32 cellular contexts compared by ENCODE assay signal in the genomic region with DNA sequence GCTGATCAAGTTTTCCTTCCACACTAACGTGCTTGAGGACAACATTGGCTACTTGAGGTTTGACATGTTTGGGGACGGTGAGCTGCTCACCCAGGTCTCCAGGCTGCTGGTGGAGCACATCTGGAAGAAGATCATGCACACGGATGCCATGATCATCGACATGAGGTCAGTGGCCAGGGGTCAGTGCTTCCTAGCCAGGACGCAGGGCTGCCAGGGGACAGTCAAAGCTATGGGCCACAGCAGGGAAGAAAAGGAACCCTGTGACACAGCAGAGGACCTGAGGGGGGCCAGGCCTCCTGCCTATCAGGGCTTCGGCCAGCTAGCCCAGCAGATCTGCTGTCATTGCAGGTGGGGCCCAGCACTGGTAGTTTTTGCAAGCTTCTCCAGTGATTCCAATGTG. TPM values are rescaled to one million over a fixed set of nuclear protein-coding genes. Genes with fewer than 3 reads are reported as not detected.
"Had no signal": no experiment of that assay in that cellular context is flagged by ENCODE, and none has a peak within 500 bp of the region (broad histone marks: within the 10 kb centered on the region; RNA-seq: fewer than 3 reads in every experiment).

No MANE protein-coding gene starts in this region.

- H3K27me3 Mint-ChIP-seq: naive B cell; stimulated activated memory B cell treated with anti-CD40 and anti-IgM and Interleukin-4, amounts not matched to agents 10 μg/mL and 1 μg/mL and 100 μg/mL, for 72 hours had no signal

- H3K4me1 ChIP-seq: esophagus muscularis mucosa, foreskin keratinocyte, gastroesophageal sphincter, heart left ventricle, lower lobe of right lung, sigmoid colon, transverse colon, upper lobe of right lung, uterus had no signal

- H3K9me3 ChIP-seq: esophagus muscularis mucosa, gastroesophageal sphincter, heart left ventricle, lower lobe of right lung, mucosa of descending colon, ovary, sigmoid colon, transverse colon, upper lobe of right lung, uterus had no signal

- H3K9me3 Mint-ChIP-seq: immature natural killer cell; memory B cell; mesothelial cell of epicardium; naive B cell; nephron progenitor cell; stimulated activated memory B cell treated with anti-CD40 and anti-IgM and Interleukin-4, amounts not matched to agents 10 μg/mL and 1 μg/mL and 100 μg/mL, for 72 hours had no signal

- H3K4me3 Mint-ChIP-seq: immature natural killer cell; memory B cell; mesothelial cell of epicardium; nephron progenitor cell; stimulated activated memory B cell treated with anti-CD40 and anti-IgM and Interleukin-4, amounts not matched to agents 10 μg/mL and 1 μg/mL and 100 μg/mL, for 72 hours had no signal

- H3K36me3 ChIP-seq: esophagus muscularis mucosa, gastroesophageal sphincter, heart left ventricle, lower lobe of right lung, ovary, sigmoid colon, transverse colon, upper lobe of right lung, uterus had no signal

- H3K4me1 Mint-ChIP-seq: immature natural killer cell; memory B cell; mesothelial cell of epicardium; naive B cell; nephron progenitor cell; stimulated activated memory B cell treated with anti-CD40 and anti-IgM and Interleukin-4, amounts not matched to agents 10 μg/mL and 1 μg/mL and 100 μg/mL, for 72 hours had no signal

- H3K4me3 ChIP-seq: coronary artery, esophagus muscularis mucosa, gastroesophageal sphincter, heart left ventricle, lower lobe of right lung, mucosa of descending colon, ovary, sigmoid colon, transverse colon, upper lobe of right lung, uterus had no signal

- H3K36me3 Mint-ChIP-seq: immature natural killer cell; memory B cell; mesothelial cell of epicardium; naive B cell; stimulated activated memory B cell treated with anti-CD40 and anti-IgM and Interleukin-4, amounts not matched to agents 10 μg/mL and 1 μg/mL and 100 μg/mL, for 72 hours had no signal

- ATAC-seq: foreskin keratinocyte; gastroesophageal sphincter; heart left ventricle; left ventricle myocardium superior; lower lobe of right lung; mucosa of descending colon; stimulated activated memory B cell treated with anti-CD40 and anti-IgM and Interleukin-4, amounts not matched to agents 10 μg/mL and 1 μg/mL and 100 μg/mL, for 72 hours; stimulated activated naive CD8-positive, alpha-beta T cell treated with anti-CD3 and anti-CD28 coated beads, Interleukin-15, Interleukin-2, amounts not matched to agents 100 U/mL and 50 U/mL, for 24 hours; upper lobe of right lung had no signal

- H3K27me3 ChIP-seq: esophagus muscularis mucosa, gastroesophageal sphincter, ovary, sigmoid colon, transverse colon, upper lobe of right lung, uterus had no signal

- DNase-seq: dermis blood vessel endothelial cell; effector memory CD4-positive, alpha-beta T cell; foreskin keratinocyte; heart left ventricle; hippocampal formation; immature natural killer cell; left ventricle myocardium superior; lower lobe of right lung; mucosa of descending colon; naive B cell; nephron progenitor cell; nucleus accumbens; ovary; retina; sigmoid colon; stimulated activated CD4-positive, alpha-beta T cell treated with anti-CD3 and anti-CD28 coated beads, Interleukin-4, amount 100 ng/mL, for 4 hours; stimulated activated naive CD8-positive, alpha-beta T cell treated with anti-CD3 and anti-CD28 coated beads, Interleukin-15, Interleukin-2, amounts not matched to agents 100 U/mL and 50 U/mL, for 24 hours; substantia nigra; transverse colon; upper lobe of right lung; uterus had no signal

- H3K27ac Mint-ChIP-seq: immature natural killer cell; memory B cell; mesothelial cell of epicardium; nephron progenitor cell; stimulated activated memory B cell treated with anti-CD40 and anti-IgM and Interleukin-4, amounts not matched to agents 10 μg/mL and 1 μg/mL and 100 μg/mL, for 72 hours had no signal

- H3K27ac ChIP-seq: coronary artery, esophagus muscularis mucosa, foreskin keratinocyte, gastroesophageal sphincter, heart left ventricle, lower lobe of right lung, ovary, sigmoid colon, transverse colon, upper lobe of right lung, uterus had no signal

RNA-seq across cellular contexts. Expression of gene RBP3, which starts 5.2 kb away (rescaled TPM):
- total RNA-seq: dermis blood vessel endothelial cell, endothelial cell of umbilical vein, epithelial cell of proximal tubule, fibroblast of lung, foreskin keratinocyte, gastroesophageal sphincter, heart left ventricle, left ventricle myocardium superior, lower lobe of right lung, mesothelial cell of epicardium, mucosa of descending colon, ovary, pulmonary artery endothelial cell, sigmoid colon, skeletal muscle tissue, transverse colon, upper lobe of right lung, uterus had no signal
- polyA plus RNA-seq: endothelial cell of umbilical vein, fibroblast of lung, foreskin keratinocyte, heart left ventricle, immature natural killer cell, ovary, sigmoid colon had no signal

RNA-seq across cellular contexts. Expression of gene ZNF488, which starts 30.7 kb away (rescaled TPM):
- total RNA-seq: fibroblast of lung, left ventricle myocardium superior, pulmonary artery endothelial cell had no signal
- polyA plus RNA-seq: immature natural killer cell had no signal

RNA-seq across cellular contexts. Expression of gene GDF2, which starts 31.1 kb away (rescaled TPM):
- total RNA-seq: dermis blood vessel endothelial cell, endothelial cell of umbilical vein, epithelial cell of proximal tubule, esophagus muscularis mucosa, fibroblast of lung, foreskin keratinocyte, gastroesophageal sphincter, heart left ventricle, left ventricle myocardium superior, lower lobe of right lung, mesothelial cell of epicardium, mucosa of descending colon, ovary, pulmonary artery endothelial cell, sigmoid colon, skeletal muscle tissue, transverse colon, upper lobe of right lung, uterus had no signal
- polyA plus RNA-seq: endothelial cell of umbilical vein, fibroblast of lung, foreskin keratinocyte, heart left ventricle, immature natural killer cell, ovary, sigmoid colon had no signal

RNA-seq across cellular contexts. Expression of gene GDF10, which starts 53.4 kb away (rescaled TPM):
- total RNA-seq: dermis blood vessel endothelial cell, endothelial cell of umbilical vein, epithelial cell of proximal tubule, foreskin keratinocyte, pulmonary artery endothelial cell had no signal
- polyA plus RNA-seq: endothelial cell of umbilical vein, foreskin keratinocyte, immature natural killer cell had no signal
